26 cellular contexts compared by ENCODE assay signal in the genomic region with DNA sequence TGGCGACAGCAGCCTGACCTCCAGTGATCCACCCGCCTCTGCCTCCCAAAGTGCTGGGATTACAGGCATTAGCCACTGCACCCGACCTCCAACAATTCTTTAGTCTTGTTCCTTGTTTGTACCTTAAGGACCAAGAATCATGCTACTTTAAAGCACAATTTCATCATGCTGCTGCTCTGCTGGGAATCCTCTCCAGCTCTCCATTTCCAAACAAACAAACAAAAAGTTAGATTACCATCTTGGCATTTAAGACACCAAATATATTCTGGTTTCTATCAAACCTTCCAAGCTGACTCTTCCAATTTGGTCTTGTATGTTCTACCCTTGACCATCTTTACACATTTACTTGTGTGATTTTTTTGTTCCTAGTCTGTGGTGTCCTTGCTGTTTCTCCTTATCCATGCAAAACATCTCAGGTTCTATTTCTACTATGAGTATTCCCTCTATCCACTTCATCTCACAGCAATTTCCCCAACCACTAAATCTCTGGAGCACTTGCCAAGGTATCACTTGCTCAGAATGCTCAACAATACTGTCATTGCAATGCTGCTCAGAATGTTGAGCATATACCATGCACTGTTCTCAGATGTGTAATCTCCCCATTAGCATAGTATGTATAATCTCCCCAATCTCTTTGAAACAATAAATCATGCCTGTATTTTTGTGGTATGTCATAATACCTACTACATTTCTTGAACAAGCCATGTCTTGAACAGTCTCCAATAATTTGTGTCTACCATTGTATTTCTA.
DNase-seq lines count a peak whose midpoint lies in the region; ATAC-seq, FAIRE-seq and TF ChIP-seq lines count a peak whose summit lies in the region.
"Had no signal": no experiment of that assay in that cellular context is flagged by ENCODE, and none has a peak within 500 bp of the region (broad histone marks: within the 10 kb centered on the region; RNA-seq: fewer than 3 reads in every experiment).

No MANE protein-coding gene starts in this region.

- H4K5ac ChIP-seq in IMR-90 (ENCODE audit: low read depth, low read length), result peak overlapping the region; percentile 39

- peak overlapping the region; percentile 81 for H2BK20ac ChIP-seq in IMR-90 (ENCODE audit: low read depth, low read length)

- peak overlapping the region; percentile 92 for H3K4ac ChIP-seq in IMR-90 (ENCODE audit: low read depth, low read length)

- BruUV-seq in IMR-90 (replicated peaks; lab: Mats Ljungman, UMichigan), result no TSS peak

- H3K23ac ChIP-seq in IMR-90 (ENCODE audit: low read depth, low read length), result peak overlapping the region; percentile 34; the same call in 1 of the 2 replicates

- ATAC-seq in IMR-90 (ENCODE audit: low read depth), result no peak
- no peak for ATAC-seq in GM19395 (IDR thresholded peaks at IDR 0.05; ENCODE audit: unreplicated experiment)
- ATAC-seq: effector memory CD8-positive, alpha-beta T cell; esophagus mucosa; left ventricle myocardium superior; T-cell had no signal

- in situ Hi-C loops in IMR-90 (cut with MboI; ENCODE audit: low sequenced_read_pairs), result loop anchor here (5.0 to 10.0 kb wide), 2 partner anchors 290 to 857 kb away; no protein-coding TSS in a partner anchor

- DNase-seq in IMR-90, result peak; percentile 71
- DNase-seq in bronchial epithelial cell (ENCODE audit: low read depth), result peak; percentile 32
- DNase-seq in iris pigment epithelial cell (ENCODE audit: low read depth), result peak; percentile 65
- no peak for DNase-seq in glomerular visceral epithelial cell (ENCODE audit: extremely low spot score)
- DNase-seq in colonic mucosa, result no peak
- DNase-seq in C1 segment of cervical spinal cord (lab: John Stamatoyannopoulos, UW), result no peak
- DNase-seq: activated CD4-positive, alpha-beta T cell treated with anti-CD3 and anti-CD28 coated beads for 4 hours; activated T-cell treated with anti-CD3 and anti-CD28 coated beads for 4 hours; anterior cingulate cortex; CD8-positive, alpha-beta memory T cell; central memory CD4-positive, alpha-beta T cell; DMS 273 treated with DMSO at 0.1 percent for 48 hours; effector memory CD8-positive, alpha-beta T cell; immature natural killer cell; left ventricle myocardium superior; NCI-H82; SJCRH30; stimulated activated naive CD4-positive, alpha-beta T cell treated with Interleukin-2 at 50 U/mL for 16 hours; T-cell; WERI-Rb-1 had no signal

- no peaks in the 10 kb centered on the region for H4K20me1 ChIP-seq in IMR-90 (ENCODE audit: insufficient read depth, low read length)

- H2AK5ac ChIP-seq in IMR-90 (ENCODE audit: low read depth, low read length), result peak overlapping the region; percentile 95

- peak overlapping the region; percentile 84 for H3K14ac ChIP-seq in IMR-90 (replicated peaks; ENCODE audit: low read depth, low read length)

- peaks cover 6% of the 10 kb centered on the region for H3K9me1 ChIP-seq in IMR-90 (ENCODE audit: insufficient read depth, low read length)

- no peak overlapping the region for H2AFZ ChIP-seq in IMR-90 (replicated peaks; ENCODE audit: low read length, poor library complexity)
- H2AFZ ChIP-seq: neural progenitor cell had no signal

- H3K4me1 ChIP-seq in IMR-90 (ENCODE audit: control insufficient read depth, insufficient read depth, low read length) (peaks cover 20% of the 10 kb centered on the region), colonic mucosa (no peaks in the 10 kb centered on the region)
- H3K4me1 ChIP-seq: neural progenitor cell had no signal

- H2BK5ac ChIP-seq in IMR-90 (ENCODE audit: low read depth, low read length, poor library complexity, severe bottlenecking), result peak overlapping the region; percentile 99

- H3K9ac ChIP-seq in IMR-90 (ENCODE audit: low read depth, low read length), result no peak overlapping the region
- no peak overlapping the region for H3K9ac ChIP-seq in colonic mucosa (ENCODE audit: low read depth in 2 of 2, low read length in 2 of 2)
- H3K9ac ChIP-seq: neural progenitor cell had no signal

- H3K9me3 ChIP-seq in IMR-90 (ENCODE audit: control insufficient read depth, insufficient read depth, low read length), result no peaks in the 10 kb centered on the region
- no peaks in the 10 kb centered on the region for H3K9me3 ChIP-seq in colonic mucosa
- H3K9me3 ChIP-seq: SJCRH30 had no signal

- H3K27ac ChIP-seq in C4-2B, result peak overlapping the region; percentile 47
- H3K27ac ChIP-seq in IMR-90 (ENCODE audit: insufficient read depth, low read length), result peak overlapping the region; percentile 83
- H3K27ac ChIP-seq in colonic mucosa, result no peak overlapping the region
- H3K27ac ChIP-seq: neural progenitor cell, SJCRH30, WERI-Rb-1 had no signal

- no peak overlapping the region; the same call in 1 of the 2 replicates for H3K4me2 ChIP-seq in IMR-90 (ENCODE audit: low read depth, low read length)
- H3K4me2 ChIP-seq: neural progenitor cell, smooth muscle cell had no signal

- dilution Hi-C loops in IMR-90 (cut with HindIII; ENCODE audit: low sequenced_read_pairs, unreplicated experiment), result no loop called here

- intact Hi-C loops in IMR-90 (cut with micrococcal nuclease), result no loop called here
- intact Hi-C loops in colonic mucosa (cut with DNase I), result no loop called here

- peak overlapping the region; percentile 59; the same call in 2 of the 3 replicates for H2BK15ac ChIP-seq in IMR-90 (ENCODE audit: low read depth, low read length)

- WGBS in IMR-90 (ENCODE audit: extremely low coverage in 2 of 2, insufficient read length in 1 of 2), 2 experiments, result no CpG with 5 or more reads among the region's 3 CpGs

- H3K79me1 ChIP-seq in IMR-90 (ENCODE audit: low read depth in 1 of 2, low read length in 2 of 2), result no peaks in the 10 kb centered on the region

- POLR2A ChIA-PET in IMR-90 (lab: Charles Lee; ENCODE audit: unreplicated experiment), result no interaction called here

- H3K27me3 ChIP-seq in IMR-90 (ENCODE audit: control insufficient read depth, insufficient read depth, low read length), result no peaks in the 10 kb centered on the region
- H3K27me3 ChIP-seq in bronchial epithelial cell (ENCODE audit: control insufficient read depth, insufficient read depth, low read length), result no peaks in the 10 kb centered on the region
- no peaks in the 10 kb centered on the region for H3K27me3 ChIP-seq in colonic mucosa
- H3K27me3 ChIP-seq: neural progenitor cell, SJCRH30 had no signal

- H3K36me3 ChIP-seq in IMR-90 (ENCODE audit: control insufficient read depth, insufficient read depth, low read length), result no peaks in the 10 kb centered on the region
- no peaks in the 10 kb centered on the region for H3K36me3 ChIP-seq in bronchial epithelial cell (ENCODE audit: control insufficient read depth, insufficient read depth, low read length)
- H3K36me3 ChIP-seq in colonic mucosa, result no peaks in the 10 kb centered on the region
- H3K36me3 ChIP-seq: neural progenitor cell, SJCRH30, WERI-Rb-1 had no signal

- FAIRE-seq in bronchial epithelial cell (lab: Jason Lieb, UNC), result peak; percentile 73
- FAIRE-seq: GM12892 had no signal

- no peak overlapping the region for H2AK9ac ChIP-seq in IMR-90 (replicated peaks; ENCODE audit: low read depth, low read length, poor library complexity)

- TF ChIP-seq RAD21 in IMR-90 (IDR thresholded peaks at IDR 0.05; ENCODE audit: low read length), result no peak

- H2BK120ac ChIP-seq in IMR-90 (ENCODE audit: low read depth, low read length), result peak overlapping the region; percentile 74

- no peak for TF ChIP-seq POLR2A in IMR-90 (IDR thresholded peaks at IDR 0.05; ENCODE audit: low read depth, low read length)

- CTCF ChIA-PET in IMR-90 (lab: Yijun Ruan, JAX), result interaction anchor here (1.0 to 1.5 kb wide), 2 partner anchors 9 to 291 kb away, joined by 5 read pairs; no protein-coding TSS in a partner anchor

- H3K18ac ChIP-seq in IMR-90 (ENCODE audit: low read depth, low read length), result peak overlapping the region; percentile 93

- H4K91ac ChIP-seq in IMR-90 (ENCODE audit: insufficient read depth, low read depth, low read length), result peak overlapping the region; percentile 35

- H3K56ac ChIP-seq in IMR-90 (ENCODE audit: extremely low read depth, insufficient read depth, low read length), result 0 out of 2 replicates have a peak overlapping the region, but pooled peaks have one; percentile 16

- TF ChIP-seq CTCF in C4-2B (conservative IDR thresholded peaks at IDR 0.05), result no peak
- no peak for TF ChIP-seq CTCF in IMR-90 (conservative IDR thresholded peaks at IDR 0.05; ENCODE audit: low read depth, low read length)
- no peak for TF ChIP-seq CTCF in bronchial epithelial cell (IDR thresholded peaks at IDR 0.05; ENCODE audit: insufficient read depth, low read length, severe bottlenecking)
- TF ChIP-seq CTCF in colonic mucosa (IDR thresholded peaks at IDR 0.05), result no peak

- peak overlapping the region; percentile 51 to 87 for H4K8ac ChIP-seq in IMR-90 (ENCODE audit: low read depth in 2 of 2, low read length in 2 of 2)

- no peak overlapping the region for H3K4me3 ChIP-seq in IMR-90 (ENCODE audit: insufficient read depth, low read depth, low read length)
- no peak overlapping the region for H3K4me3 ChIP-seq in bronchial epithelial cell (ENCODE audit: low read depth, low read length)
- H3K4me3 ChIP-seq in colonic mucosa, result no peak overlapping the region
- H3K4me3 ChIP-seq: neural progenitor cell, SJCRH30, smooth muscle cell had no signal

TF ChIP-seq in IMR-90, 13 proteins besides CTCF, POLR2A, EP300 and RAD21 (continues in another document):
- TF ChIP-seq NFE2L2 (IDR thresholded peaks at IDR 0.05; ENCODE audit: low read depth, low read length) (no peak), CEBPB (IDR thresholded peaks at IDR 0.05; ENCODE audit: low read depth, low read length) (no peak), RFX5 (IDR thresholded peaks at IDR 0.05; ENCODE audit: low read depth, low read length) (no peak), MXI1 (IDR thresholded peaks at IDR 0.05; ENCODE audit: borderline replicate concordance, low read depth, low read length) (no peak), MAFK (IDR thresholded peaks at IDR 0.05; ENCODE audit: low read depth, low read length) (no peak)
- TF ChIP-seq, protein P1, sequence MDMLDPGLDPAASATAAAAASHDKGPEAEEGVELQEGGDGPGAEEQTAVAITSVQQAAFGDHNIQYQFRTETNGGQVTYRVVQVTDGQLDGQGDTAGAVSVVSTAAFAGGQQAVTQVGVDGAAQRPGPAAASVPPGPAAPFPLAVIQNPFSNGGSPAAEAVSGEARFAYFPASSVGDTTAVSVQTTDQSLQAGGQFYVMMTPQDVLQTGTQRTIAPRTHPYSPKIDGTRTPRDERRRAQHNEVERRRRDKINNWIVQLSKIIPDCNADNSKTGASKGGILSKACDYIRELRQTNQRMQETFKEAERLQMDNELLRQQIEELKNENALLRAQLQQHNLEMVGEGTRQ (IDR thresholded peaks at IDR 0.05; ENCODE audit: low read depth, low read length), result no peak
- TF ChIP-seq, protein P2, sequence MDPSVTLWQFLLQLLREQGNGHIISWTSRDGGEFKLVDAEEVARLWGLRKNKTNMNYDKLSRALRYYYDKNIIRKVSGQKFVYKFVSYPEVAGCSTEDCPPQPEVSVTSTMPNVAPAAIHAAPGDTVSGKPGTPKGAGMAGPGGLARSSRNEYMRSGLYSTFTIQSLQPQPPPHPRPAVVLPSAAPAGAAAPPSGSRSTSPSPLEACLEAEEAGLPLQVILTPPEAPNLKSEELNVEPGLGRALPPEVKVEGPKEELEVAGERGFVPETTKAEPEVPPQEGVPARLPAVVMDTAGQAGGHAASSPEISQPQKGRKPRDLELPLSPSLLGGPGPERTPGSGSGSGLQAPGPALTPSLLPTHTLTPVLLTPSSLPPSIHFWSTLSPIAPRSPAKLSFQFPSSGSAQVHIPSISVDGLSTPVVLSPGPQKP (IDR thresholded peaks at IDR 0.05; ENCODE audit: borderline replicate concordance, low read depth, low read length), result no peak

Comparison
In these comparisons a context has a peak if more than half of its experiments do, and no peak if none do; other contexts are left out.
1. DNase-seq: peak in IMR-90 (single experiment), bronchial epithelial cell (single experiment) and iris pigment epithelial cell (single experiment); none in glomerular visceral epithelial cell (single experiment), colonic mucosa (single experiment) and C1 segment of cervical spinal cord (0 of 14).